ENCODE assay signal across 19 cellular contexts in the genomic region with DNA sequence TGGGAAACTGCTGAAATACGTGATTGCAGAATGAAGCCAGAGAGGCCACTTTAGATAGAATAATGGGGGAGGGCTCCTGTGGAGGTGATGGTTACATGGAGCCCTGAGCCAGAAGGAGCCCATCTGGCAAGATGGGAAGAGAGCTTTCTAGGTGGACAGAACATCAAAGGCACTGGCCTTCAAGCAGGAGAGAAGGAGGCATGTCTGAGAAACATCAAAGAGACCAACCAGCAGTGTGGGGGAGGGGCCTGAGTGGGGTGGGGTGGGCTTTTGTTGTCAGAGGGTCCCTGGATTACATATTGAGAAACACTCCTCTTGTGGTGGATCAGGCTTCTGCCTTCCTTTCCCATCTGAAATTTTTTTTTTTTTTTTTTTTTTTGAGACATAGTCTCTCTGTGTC. TPM values are rescaled to one million over a fixed set of nuclear protein-coding genes. Genes with fewer than 3 reads are reported as not detected.
A peak's percentile ranks its signal among the peaks of the same experiment; 100 is the strongest.
DNase-seq lines count a peak whose midpoint lies in the region; ATAC-seq, FAIRE-seq and TF ChIP-seq lines count a peak whose summit lies in the region.
"Had no signal": no experiment of that assay in that cellular context is flagged by ENCODE, and none has a peak within 500 bp of the region (broad histone marks: within the 10 kb centered on the region; RNA-seq: fewer than 3 reads in every experiment).

No MANE protein-coding gene starts in this region.

- H4K20me1 ChIP-seq in BLaER1 treated with 17β-estradiol and CSF1 and Interleukin-3, amounts not matched to agents 10 nM and 100 nM: peaks cover 0 to 27% (median 17%) of the 10 kb centered on the region in 11 experiments; a peak in 16 of 22 replicates
- H4K20me1 ChIP-seq in HCT116 (ENCODE audit: insufficient read depth): no peaks in the 10 kb centered on the region
- no peaks in the 10 kb centered on the region for H4K20me1 ChIP-seq in osteoblast (ENCODE audit: insufficient read depth, low read length)
- H4K20me1 ChIP-seq in GM23248 (ENCODE audit: insufficient read depth): no peaks in the 10 kb centered on the region

- peak overlapping the region in 8 of 11 experiments; percentile 88 to 97 (median 94); a peak in 14 of 22 replicates for H3K4me2 ChIP-seq in BLaER1 treated with 17β-estradiol and CSF1 and Interleukin-3, amounts not matched to agents 10 nM and 100 nM
- H3K4me2 ChIP-seq in HCT116 (ENCODE audit: low read length) (no peak overlapping the region), osteoblast (ENCODE audit: insufficient read depth, low read length) (no peak overlapping the region), GM23248 (ENCODE audit: unreplicated experiment) (no peak overlapping the region)

- intact Hi-C loops in HCT116 (cut with micrococcal nuclease) (no loop called here), left ventricle myocardium inferior (cut with micrococcal nuclease) (no loop called here)

- FAIRE-seq in GM12891 (lab: Jason Lieb, UNC): no peak
- FAIRE-seq: A204.1 had no signal

- H3K4me1 Mint-ChIP-seq in immature natural killer cell: peaks cover 6 to 12% of the 10 kb centered on the region in 2 donors

- no TSS peak for BruUV-seq in HCT116 (replicated peaks; lab: Mats Ljungman, UMichigan)

- no peak for DNase-seq in HCT116 (ENCODE audit: low read depth, low spot score)
- no peak for DNase-seq in immature natural killer cell
- DNase-seq in osteoblast (ENCODE audit: insufficient read length, low spot score, missing footprints): peak; percentile 80
- DNase-seq in effector memory CD4-positive, alpha-beta T cell: no peak
- no peak for DNase-seq in GM12891 (ENCODE audit: insufficient read length, low spot score)
- no peak for DNase-seq in GM23248
- no peak for DNase-seq in left ventricle myocardium inferior
- DNase-seq: ACHN; CD4-positive, alpha-beta memory T cell; DMS53; DND-41; EL; GOT3; H9; KG1 had no signal

- peaks cover 0 to 30% (median 13%) of the 10 kb centered on the region in 11 experiments; a peak in 16 of 22 replicates for H3K27me3 ChIP-seq in BLaER1 treated with 17β-estradiol and CSF1 and Interleukin-3, amounts not matched to agents 10 nM and 100 nM
- H3K27me3 ChIP-seq in HCT116 (ENCODE audit: insufficient read depth, low read length): peaks cover 27% of the 10 kb centered on the region
- peaks cover 32% of the 10 kb centered on the region for H3K27me3 ChIP-seq in osteoblast (ENCODE audit: insufficient read depth, low read length)
- H3K27me3 ChIP-seq in effector memory CD4-positive, alpha-beta T cell (replicated peaks; ENCODE audit: control insufficient read depth, insufficient read depth, low read length, poor library complexity, severe bottlenecking): peaks cover 11% of the 10 kb centered on the region
- 0 out of 2 replicates have a peak, but pooled peaks cover 7% of the 10 kb centered on the region for H3K27me3 ChIP-seq in GM23248 (replicated peaks; ENCODE audit: insufficient read depth)
- peaks cover 100% of the 10 kb centered on the region for H3K27me3 ChIP-seq in left ventricle myocardium inferior (ENCODE audit: low read depth)

- ATAC-seq in HCT116: no peak

- H3K9ac ChIP-seq in BLaER1 treated with 17β-estradiol and CSF1 and Interleukin-3, amounts not matched to agents 10 nM and 100 nM: no peak overlapping the region
- H3K9ac ChIP-seq in HCT116 (ENCODE audit: low read length) (no peak overlapping the region), GM23248 (no peak overlapping the region)

- peaks cover 35 to 61% (median 53%) of the 10 kb centered on the region in 10 experiments for H3K4me1 ChIP-seq in BLaER1 treated with 17β-estradiol and CSF1 and Interleukin-3, amounts not matched to agents 10 nM and 100 nM
- peaks cover 3 to 19% of the 10 kb centered on the region in 2 experiments; a peak in 3 of 4 replicates for H3K4me1 ChIP-seq in HCT116 (ENCODE audit: control insufficient read depth in 1 of 2, insufficient read depth in 2 of 2, low read length in 2 of 2)
- peaks cover 17% of the 10 kb centered on the region for H3K4me1 ChIP-seq in osteoblast (ENCODE audit: insufficient read depth, low read length)
- H3K4me1 ChIP-seq in effector memory CD4-positive, alpha-beta T cell (ENCODE audit: control insufficient read depth, insufficient read depth, low read length, poor library complexity, severe bottlenecking): peaks cover 10% of the 10 kb centered on the region
- 0 out of 2 replicates have a peak, but pooled peaks cover 4% of the 10 kb centered on the region for H3K4me1 ChIP-seq in GM23248 (ENCODE audit: insufficient read depth)
- H3K4me1 ChIP-seq in left ventricle myocardium inferior: peaks cover 15% of the 10 kb centered on the region

- no peaks in the 10 kb centered on the region for H3K36me3 Mint-ChIP-seq in immature natural killer cell
- H3K36me3 Mint-ChIP-seq: CD14-positive monocyte; CD4-positive, alpha-beta memory T cell had no signal

- WGBS in GM23248 (ENCODE audit: low coverage in 1 of 2, low lambda C conversion rate in 2 of 2, missing lambda C conversion rate in 2 of 2), 2 experiments: 69 to 88% methylated on average over 1 of the region's 1 CpG

- H3K9me2 ChIP-seq in HCT116 (ENCODE audit: insufficient read depth) (no peaks in the 10 kb centered on the region), GM23248 (ENCODE audit: insufficient read depth) (no peaks in the 10 kb centered on the region)

- H3K9me3 Mint-ChIP-seq in immature natural killer cell: no peaks in the 10 kb centered on the region
- H3K9me3 Mint-ChIP-seq: CD4-positive, alpha-beta memory T cell; H9 had no signal

- H2AFZ ChIP-seq in HCT116 (ENCODE audit: low read depth, low read length, poor library complexity, severe bottlenecking) (no peak overlapping the region), osteoblast (ENCODE audit: low read length) (no peak overlapping the region), GM23248 (no peak overlapping the region)

- in situ Hi-C loops in GM23248 (cut with MboI): no loop called here

- H3K36me3 ChIP-seq in BLaER1 treated with 17β-estradiol and CSF1 and Interleukin-3, amounts not matched to agents 10 nM and 100 nM: peaks cover 0 to 12% (median 7%) of the 10 kb centered on the region in 11 experiments; a peak in 11 of 22 replicates
- H3K36me3 ChIP-seq in HCT116 (ENCODE audit: control insufficient read depth in 1 of 2, insufficient read depth in 2 of 2, low read length in 2 of 2): no peaks in the 10 kb centered on the region
- no peaks in the 10 kb centered on the region for H3K36me3 ChIP-seq in osteoblast (ENCODE audit: insufficient read depth, low read length)
- no peaks in the 10 kb centered on the region for H3K36me3 ChIP-seq in effector memory CD4-positive, alpha-beta T cell (ENCODE audit: control insufficient read depth, insufficient read depth, low read length)
- no peaks in the 10 kb centered on the region for H3K36me3 ChIP-seq in GM23248 (ENCODE audit: low read depth)
- no peaks in the 10 kb centered on the region for H3K36me3 ChIP-seq in left ventricle myocardium inferior

- TF ChIP-seq POLR2A in HCT116 (IDR thresholded peaks at IDR 0.05; ENCODE audit: borderline replicate concordance, extremely low read depth, insufficient read depth, insufficient read length): no peak
- TF ChIP-seq POLR2A in GM12891 (IDR thresholded peaks at IDR 0.05; ENCODE audit: low read depth, low read length): no peak

- H3K79me2 ChIP-seq in HCT116 (ENCODE audit: insufficient read depth, low read length) (peaks cover 29% of the 10 kb centered on the region), osteoblast (ENCODE audit: insufficient read depth, low read length) (peaks cover 3% of the 10 kb centered on the region), GM23248 (ENCODE audit: insufficient read depth) (peaks cover 9% of the 10 kb centered on the region)

- H3K4me3 ChIP-seq in BLaER1 treated with 17β-estradiol and CSF1 and Interleukin-3, amounts not matched to agents 10 nM and 100 nM: no peak overlapping the region
- H3K4me3 ChIP-seq in HCT116 (replicated peaks in 1 of 2; ENCODE audit: low read depth in 1 of 2, low read length in 2 of 2) (no peak overlapping the region), osteoblast (ENCODE audit: insufficient read depth, low read length) (no peak overlapping the region), GM23248 (no peak overlapping the region), left ventricle myocardium inferior (no peak overlapping the region)
- H3K4me3 ChIP-seq in effector memory CD4-positive, alpha-beta T cell (ENCODE audit: insufficient read depth, low read depth, low read length, poor library complexity, severe bottlenecking): no peak overlapping the region

- peak overlapping the region in 4 of 5 donors; percentile 2 to 47 (median 15) for H3K4me3 Mint-ChIP-seq in immature natural killer cell

- POLR2A ChIA-PET in HCT116 (lab: Charles Lee): interaction anchor here (1.2 kb wide), 1 partner anchor 251 kb away, joined by 5 read pairs; no protein-coding TSS in a partner anchor

- CTCF ChIA-PET in HCT116 (lab: Charles Lee): interaction anchor here (0.8 kb wide), 1 partner anchor 9 kb away, joined by 8 read pairs; no protein-coding TSS in a partner anchor

- H3K27ac ChIP-seq in BLaER1 treated with 17β-estradiol and CSF1 and Interleukin-3, amounts not matched to agents 10 nM and 100 nM: peak overlapping the region in 2 of 11 experiments; percentile 21 to 38; a peak in 1 of 22 replicates
- no peak overlapping the region for H3K27ac ChIP-seq in HCT116 (ENCODE audit: low read depth, low read length)
- no peak overlapping the region for H3K27ac ChIP-seq in osteoblast (ENCODE audit: low read depth, low read length)
- no peak overlapping the region for H3K27ac ChIP-seq in effector memory CD4-positive, alpha-beta T cell (ENCODE audit: insufficient read depth, low read length, poor library complexity, severe bottlenecking)
- H3K27ac ChIP-seq in GM23248: no peak overlapping the region
- no peak overlapping the region for H3K27ac ChIP-seq in left ventricle myocardium inferior (replicated peaks)

- TF ChIP-seq CTCF in HCT116 (IDR thresholded peaks at IDR 0.05 in 2 of 3, conservative IDR thresholded peaks at IDR 0.05 in 1 of 3; ENCODE audit: borderline replicate concordance in 1 of 3, insufficient read depth in 1 of 3, low read depth in 2 of 3, low read length in 2 of 3): no peak
- no peak for TF ChIP-seq CTCF in osteoblast (IDR thresholded peaks at IDR 0.05; ENCODE audit: extremely low read depth, low read depth, low read length)
- no peak for TF ChIP-seq CTCF in left ventricle myocardium inferior (IDR thresholded peaks at IDR 0.05; ENCODE audit: borderline replicate concordance)

- peaks cover 18 to 26% (median 22%) of the 10 kb centered on the region in 3 donors for H3K27me3 Mint-ChIP-seq in immature natural killer cell (ENCODE audit: low read depth in 3 of 3)

- TF ChIP-seq RAD21 in HCT116 (IDR thresholded peaks at IDR 0.05; ENCODE audit: low read depth): no peak

- no peak overlapping the region for H3K27ac Mint-ChIP-seq in immature natural killer cell
- H3K27ac Mint-ChIP-seq: CD14-positive monocyte; CD4-positive, alpha-beta memory T cell; H9 had no signal

- H3F3A ChIP-seq in GM23248 (ENCODE audit: insufficient read depth): no peaks in the 10 kb centered on the region

- RAD21 ChIA-PET in HCT116 (lab: Charles Lee; ENCODE audit: low non-redundant PET in 1 of 2, low total read pairs in 2 of 2, uncharacterized antibody in 2 of 2, unreplicated experiment in 2 of 2): no interaction called here

- H3K9me3 ChIP-seq in BLaER1 treated with 17β-estradiol and CSF1 and Interleukin-3, amounts not matched to agents 10 nM and 100 nM (replicated peaks in 1 of 11): no peaks in the 10 kb centered on the region
- H3K9me3 ChIP-seq in HCT116 (ENCODE audit: control insufficient read depth in 1 of 2, insufficient read depth in 1 of 2, low read depth in 1 of 2, low read length in 2 of 2) (no peaks in the 10 kb centered on the region), osteoblast (ENCODE audit: low read depth, low read length) (no peaks in the 10 kb centered on the region), GM23248 (ENCODE audit: low read depth) (no peaks in the 10 kb centered on the region), left ventricle myocardium inferior (replicated peaks) (no peaks in the 10 kb centered on the region)
- no peaks in the 10 kb centered on the region for H3K9me3 ChIP-seq in effector memory CD4-positive, alpha-beta T cell (ENCODE audit: control insufficient read depth, low read length)

RNA-seq across cellular contexts. Expression of gene KCNG1, which starts 1.9 kb away (rescaled TPM):
- 54.6 TPM for total RNA-seq in HCT116 (2021; ENCODE audit: unreplicated experiment)
- 80.8 and 83.2 TPM in 2 replicates for polyA plus RNA-seq in HCT116 (2012)
- polyA plus RNA-seq in immature natural killer cell: not detected
- total RNA-seq in osteoblast: 13.6 and 16.3 TPM in 2 replicates
- 0.12 TPM for polyA plus RNA-seq in GM12891 (2012; ENCODE audit: low read depth, missing spikeins)
- 19.1 and 29.0 TPM in 2 replicates for total RNA-seq in GM23248 (2014; rRNA removed; shearing (Covaris generic))
- 10.4 and 11.1 TPM in 2 replicates for polyA plus RNA-seq in GM23248 (2016; fragmentation: Nextera tagmentation; extraction: Ambion mirVana)
- total RNA-seq in left ventricle myocardium inferior: 0.30 TPM
- total RNA-seq: CD4-positive, alpha-beta memory T cell; HT-29 had no signal
- polyA plus RNA-seq: CD14-positive monocyte; CD4-positive, alpha-beta memory T cell had no signal

Comparison
In these comparisons a context has a peak if more than half of its experiments do, and no peak if none do; other contexts are left out.
1. H3K4me2 ChIP-seq: peak in BLaER1 treated with 17β-estradiol and CSF1 and Interleukin-3, amounts not matched to agents 10 nM and 100 nM (8 of 11); none in HCT116 (single experiment), osteoblast (single experiment) and GM23248 (single experiment).
2. RNA of gene KCNG1, which starts 1.9 kb away (total RNA-seq): 54.6 TPM in HCT116 (single experiment), 19.1 to 29.0 TPM in GM23248 and 13.6 to 16.3 TPM in osteoblast; 0.30 TPM in left ventricle myocardium inferior (single experiment); every median in the first group is over 10 times any median in the second.